10 cellular contexts compared by ENCODE assay signal in the genomic region with DNA sequence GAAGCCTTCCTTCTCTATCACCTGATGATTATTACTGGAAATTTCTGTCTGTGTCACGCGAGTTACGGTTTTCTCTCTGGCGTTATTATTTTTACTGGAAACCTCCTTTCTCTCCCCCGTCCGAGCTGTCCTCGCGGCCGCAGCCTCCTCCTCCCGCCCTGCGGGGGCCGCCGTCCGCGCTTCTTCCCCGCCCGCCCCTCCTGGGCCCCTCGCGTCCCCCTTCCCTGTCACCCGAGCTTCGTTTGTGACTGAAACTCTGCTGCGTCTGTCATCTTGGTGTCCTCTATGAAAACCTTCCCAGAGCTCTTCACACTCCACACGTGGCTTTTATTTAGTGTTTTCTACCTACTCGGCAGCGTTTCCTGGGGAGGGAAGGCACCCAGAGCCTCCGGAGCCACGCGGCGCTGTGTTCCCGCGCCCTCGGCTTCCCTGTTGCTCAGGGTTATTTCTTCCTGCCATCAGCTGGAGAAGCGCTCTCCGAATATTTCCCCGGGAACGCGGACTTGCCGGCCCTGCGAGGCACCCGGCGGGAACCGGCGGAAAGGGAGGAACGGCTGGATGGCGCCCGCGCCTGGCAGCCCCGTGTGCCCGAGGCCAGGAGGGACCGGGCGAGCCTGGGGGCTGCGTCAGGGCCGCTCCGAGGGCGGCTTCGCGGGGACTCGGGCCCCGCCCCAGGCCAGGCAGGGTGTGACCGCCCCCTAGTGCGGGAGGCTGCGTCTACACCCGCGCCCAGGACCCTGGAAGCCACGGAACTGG. TPM values are rescaled to one million over a fixed set of nuclear protein-coding genes. Genes with fewer than 3 reads are reported as not detected.
DNase-seq lines count a peak whose midpoint lies in the region; ATAC-seq, FAIRE-seq and TF ChIP-seq lines count a peak whose summit lies in the region.
"Had no signal": no experiment of that assay in that cellular context is flagged by ENCODE, and none has a peak within 500 bp of the region (broad histone marks: within the 10 kb centered on the region; RNA-seq: fewer than 3 reads in every experiment).

No MANE protein-coding gene starts in this region.

- peak overlapping the region; percentile 13 for H3K4me2 ChIP-seq in fibroblast of lung (ENCODE audit: extremely low read depth, insufficient read depth, low read length)

- POLR2A ChIA-PET in naive thymus-derived CD8-positive, alpha-beta T cell (lab: Charles Lee): no interaction called here

- peaks cover 4 to 10% (median 8%) of the 10 kb centered on the region in 4 donors for H3K4me1 Mint-ChIP-seq in naive thymus-derived CD8-positive, alpha-beta T cell

- peak; percentile 69 for TF ChIP-seq CTCF in VCaP (conservative IDR thresholded peaks at IDR 0.05)
- TF ChIP-seq CTCF in fibroblast of lung (conservative IDR thresholded peaks at IDR 0.05 in 1 of 2, IDR thresholded peaks at IDR 0.05 in 1 of 2; ENCODE audit: low read depth in 1 of 2, low read length in 2 of 2): peak; percentile 8 to 32

- H3K4me1 ChIP-seq in fibroblast of lung (ENCODE audit: control insufficient read depth, extremely low read depth, insufficient read depth, low read length): no peaks in the 10 kb centered on the region

- no peak overlapping the region for H2AFZ ChIP-seq in fibroblast of lung (ENCODE audit: low read length)

- DNase-seq in DMS153 (lab: John Stamatoyannopoulos, UW) (peak; percentile 35), fibroblast of lung (ENCODE audit: low read depth in 2 of 2) (peak; percentile 18 to 29), HTR-8/SVneo (ENCODE audit: insufficient read length, low spot score) (no peak), anterior cingulate cortex (lab: John Stamatoyannopoulos, UW) (no peak)
- DNase-seq in naive thymus-derived CD8-positive, alpha-beta T cell: peak in 5 of 10 donors; percentile 15 to 32 (median 25)

- peaks cover 2% of the 10 kb centered on the region for H3K36me3 ChIP-seq in fibroblast of lung (ENCODE audit: control insufficient read depth, insufficient read depth, low read length)
- H3K36me3 ChIP-seq: adrenal gland had no signal

- ATAC-seq in naive thymus-derived CD8-positive, alpha-beta T cell: peak; percentile 81 to 86
- ATAC-seq in GM19035 (IDR thresholded peaks at IDR 0.05; ENCODE audit: unreplicated experiment) (no peak), HG02588 (IDR thresholded peaks at IDR 0.05; ENCODE audit: unreplicated experiment) (no peak)

- no peaks in the 10 kb centered on the region for H3K9me3 ChIP-seq in fibroblast of lung (ENCODE audit: control insufficient read depth, insufficient read depth, low read depth, low read length)
- H3K9me3 ChIP-seq: adrenal gland had no signal

- peak overlapping the region in 2 of 4 experiments; percentile 37 to 48 for H3K4me3 ChIP-seq in fibroblast of lung (replicated peaks in 1 of 4; ENCODE audit: control extremely low read depth in 1 of 4, insufficient read depth in 1 of 4, low read depth in 3 of 4, low read length in 4 of 4)

- no peaks in the 10 kb centered on the region for H3K36me3 Mint-ChIP-seq in naive thymus-derived CD8-positive, alpha-beta T cell

- H3K9ac ChIP-seq in fibroblast of lung (ENCODE audit: insufficient read depth, low read length): no peak overlapping the region

- no peaks in the 10 kb centered on the region for H4K20me1 ChIP-seq in fibroblast of lung (ENCODE audit: control insufficient read depth, extremely low read depth, insufficient read depth, low read length)

- peak overlapping the region in 8 of 10 donors; percentile 7 to 63 (median 30) for H3K4me3 Mint-ChIP-seq in naive thymus-derived CD8-positive, alpha-beta T cell
- H3K4me3 Mint-ChIP-seq: stimulated activated naive CD8-positive, alpha-beta T cell treated with anti-CD3 and anti-CD28 coated beads, Interleukin-15, Interleukin-2, amounts not matched to agents 100 ng/mL and 50 ng/mL, for 24 hours had no signal

- no peak overlapping the region for H3K27ac ChIP-seq in VCaP
- no peak overlapping the region for H3K27ac ChIP-seq in fibroblast of lung (ENCODE audit: insufficient read depth, low read length)
- H3K27ac ChIP-seq: adrenal gland had no signal

- H3K9me3 Mint-ChIP-seq in naive thymus-derived CD8-positive, alpha-beta T cell: no peaks in the 10 kb centered on the region
- H3K9me3 Mint-ChIP-seq: stimulated activated naive CD8-positive, alpha-beta T cell treated with anti-CD3 and anti-CD28 coated beads, Interleukin-15, Interleukin-2, amounts not matched to agents 100 ng/mL and 50 ng/mL, for 24 hours had no signal

- peaks cover 21 to 47% (median 42%) of the 10 kb centered on the region in 5 donors for H3K27me3 Mint-ChIP-seq in naive thymus-derived CD8-positive, alpha-beta T cell

- no peaks in the 10 kb centered on the region for H3K79me2 ChIP-seq in fibroblast of lung (ENCODE audit: control insufficient read depth, insufficient read depth, low read length)

- no peak overlapping the region for H3K27ac Mint-ChIP-seq in naive thymus-derived CD8-positive, alpha-beta T cell
- H3K27ac Mint-ChIP-seq: stimulated activated naive CD8-positive, alpha-beta T cell treated with anti-CD3 and anti-CD28 coated beads, Interleukin-15, Interleukin-2, amounts not matched to agents 100 ng/mL and 50 ng/mL, for 24 hours had no signal

- no peak for FAIRE-seq in HTR-8/SVneo (lab: Jason Lieb, UNC)

- peaks cover 4% of the 10 kb centered on the region for H3K27me3 ChIP-seq in fibroblast of lung (ENCODE audit: control insufficient read depth, insufficient read depth, low read length)

RNA-seq across cellular contexts. Expression of gene TRIP13, which starts 33.9 kb away (rescaled TPM):
- total RNA-seq in fibroblast of lung: 2.1 and 7.4 TPM in 2 replicates
- polyA plus RNA-seq in fibroblast of lung: 11.7 and 36.4 TPM in 2 replicates
- polyA plus RNA-seq in fibroblast of lung (2012): 7.9 and 32.7 TPM in 2 replicates
- 1.4 and 9.6 TPM in 2 replicates for polyA minus RNA-seq in fibroblast of lung (ENCODE audit: low replicate concordance)
- under 1 TPM; 0.55 to 0.60 TPM for total RNA-seq in naive thymus-derived CD8-positive, alpha-beta T cell
- 1 to 10 TPM in 2 of 3 donors, under 1 TPM in 1; 0.75 to 1.5 (median 1.1) TPM for polyA plus RNA-seq in naive thymus-derived CD8-positive, alpha-beta T cell

RNA-seq across cellular contexts. Expression of gene BRD9, which starts 34.0 kb away (rescaled TPM):
- total RNA-seq in fibroblast of lung: 31.6 and 35.3 TPM in 2 replicates
- 13.0 and 15.6 TPM in 2 replicates for polyA plus RNA-seq in fibroblast of lung
- polyA plus RNA-seq in fibroblast of lung (2012): 25.8 and 30.6 TPM in 2 replicates
- polyA minus RNA-seq in fibroblast of lung (ENCODE audit: low replicate concordance): 26.5 and 28.3 TPM in 2 replicates
- total RNA-seq in naive thymus-derived CD8-positive, alpha-beta T cell: 10 to 100 TPM; 77.9 to 79.4 TPM
- polyA plus RNA-seq in naive thymus-derived CD8-positive, alpha-beta T cell: 10 to 100 TPM; 10.4 to 15.4 (median 11.5) TPM

Comparison
In these comparisons a context has a peak if more than half of its experiments do, and no peak if none do; other contexts are left out.
1. DNase-seq: peak in DMS153 (single experiment) and fibroblast of lung (2 of 2); none in HTR-8/SVneo (single experiment) and anterior cingulate cortex (0 of 58).
2. ATAC-seq: peak in naive thymus-derived CD8-positive, alpha-beta T cell (2 of 2); none in GM19035 (single experiment) and HG02588 (single experiment).